ENCODE assay signal across 8 cellular contexts in genomic region chr4:185424905-185425599, GRCh38. TPM values are rescaled to one million over a fixed set of nuclear protein-coding genes. Genes with fewer than 3 reads are reported as not detected.
DNase-seq lines count a peak whose midpoint lies in the region; ATAC-seq and TF ChIP-seq lines count a peak whose summit lies in the region.

No MANE protein-coding gene starts in this region.

- TF ChIP-seq POLR2A in Peyer's patch (IDR thresholded peaks at IDR 0.05): no peak

- H3K9me3 Mint-ChIP-seq in type B pancreatic cell: no peaks in the 10 kb centered on the region

- no peaks in the 10 kb centered on the region for H3K9me3 ChIP-seq in Peyer's patch
- H3K9me3 ChIP-seq in lower lobe of right lung: no peaks in the 10 kb centered on the region

- H3K4me3 ChIP-seq in Peyer's patch (peak overlapping the region; percentile 60 to 86 (median 72)), coronary artery (peak overlapping the region; percentile 77), lower lobe of right lung (peak overlapping the region; percentile 74)

- DNase-seq in DMS 273 (lab: John Stamatoyannopoulos, UW; ENCODE audit: unreplicated experiment) (peak; percentile 35), Peyer's patch (no peak), coronary artery (ENCODE audit: low spot score) (no peak), lower lobe of right lung (no peak), type B pancreatic cell (ENCODE audit: extremely low spot score, unreplicated experiment) (no peak), NCI-H446 (lab: John Stamatoyannopoulos, UW) (no peak)

- H3K4me1 ChIP-seq in Peyer's patch: peaks cover 0 to 7% (median 2%) of the 10 kb centered on the region in 4 donors
- peaks cover 36% of the 10 kb centered on the region for H3K4me1 ChIP-seq in lower lobe of right lung

- peak overlapping the region; percentile 95 for H3K4me3 Mint-ChIP-seq in type B pancreatic cell

- H3K36me3 Mint-ChIP-seq in type B pancreatic cell: peaks cover 8% of the 10 kb centered on the region

- no peaks in the 10 kb centered on the region for H3K27me3 ChIP-seq in Peyer's patch
- H3K27me3 ChIP-seq in lower lobe of right lung (ENCODE audit: low read depth): no peaks in the 10 kb centered on the region

- intact Hi-C loops in lower lobe of right lung (cut with DNase I): no loop called here

- H3K36me3 ChIP-seq in Peyer's patch (peaks cover 0 to 4% (median 0%) of the 10 kb centered on the region in 3 donors), lower lobe of right lung (peaks cover 5% of the 10 kb centered on the region)

- H3K4me1 Mint-ChIP-seq in type B pancreatic cell (ENCODE audit: unreplicated experiment): peaks cover 16% of the 10 kb centered on the region

- TF ChIP-seq CTCF in Peyer's patch (IDR thresholded peaks at IDR 0.05): no peak
- TF ChIP-seq CTCF in coronary artery (IDR thresholded peaks at IDR 0.05): no peak
- no peak for TF ChIP-seq CTCF in lower lobe of right lung (IDR thresholded peaks at IDR 0.05)
- no peak for TF ChIP-seq CTCF in type B pancreatic cell (conservative IDR thresholded peaks at IDR 0.05)

- H3K27ac ChIP-seq in Peyer's patch: peak overlapping the region; percentile 88 to 90 (median 89)
- peak overlapping the region; percentile 90 to 97 for H3K27ac ChIP-seq in coronary artery
- peak overlapping the region; percentile 97 for H3K27ac ChIP-seq in lower lobe of right lung

- peak overlapping the region; percentile 96 for H3K27ac Mint-ChIP-seq in type B pancreatic cell

- H3K27me3 Mint-ChIP-seq in type B pancreatic cell: no peaks in the 10 kb centered on the region

- ATAC-seq in GM21786 (IDR thresholded peaks at IDR 0.05; ENCODE audit: unreplicated experiment) (peak; percentile 3), lower lobe of right lung (peak; percentile 57 to 58), GM18873 (IDR thresholded peaks at IDR 0.05; ENCODE audit: low FRiP score, unreplicated experiment) (no peak)

RNA-seq across cellular contexts. Expression of gene UFSP2, which starts 0.7 kb away (rescaled TPM):
- total RNA-seq in Peyer's patch: 10 to 100 TPM in 3 of 4 donors, 1 to 10 TPM in 1; 6.7 to 22.0 (median 17.8) TPM
- total RNA-seq in lower lobe of right lung: 30.0 TPM
- total RNA-seq in type B pancreatic cell (ENCODE audit: low replicate concordance): 21.1 and 22.1 TPM in 2 replicates

RNA-seq across cellular contexts. Expression of gene ANKRD37, which starts 28.4 kb away (rescaled TPM):
- total RNA-seq in Peyer's patch (10 to 100 TPM in 1 of 4 donors, 1 to 10 TPM in 2, not detected in 1; 1.4 to 12.6 (median 8.7) TPM), lower lobe of right lung (15.7 TPM), type B pancreatic cell (ENCODE audit: low replicate concordance) (3.6 and 5.8 TPM in 2 replicates)

RNA-seq across cellular contexts. Expression of gene LRP2BP, which starts 29.3 kb away (rescaled TPM):
- 1 to 10 TPM in 1 of 4 donors, under 1 TPM in 1, not detected in 2; 0.35 to 1.2 TPM for total RNA-seq in Peyer's patch
- 1.5 TPM for total RNA-seq in lower lobe of right lung
- 0.74 and 1.0 TPM in 2 replicates for total RNA-seq in type B pancreatic cell (ENCODE audit: low replicate concordance)

RNA-seq across cellular contexts. Expression of gene CCDC110, which starts 46.5 kb away (rescaled TPM):
- total RNA-seq in Peyer's patch: under 1 TPM in 2 of 4 donors, not detected in 2; 0.80 to 0.88 TPM
- 0.44 TPM for total RNA-seq in lower lobe of right lung
- 0.21 and 0.94 TPM in 2 replicates for total RNA-seq in type B pancreatic cell (ENCODE audit: low replicate concordance)
